In the genomic region with DNA sequence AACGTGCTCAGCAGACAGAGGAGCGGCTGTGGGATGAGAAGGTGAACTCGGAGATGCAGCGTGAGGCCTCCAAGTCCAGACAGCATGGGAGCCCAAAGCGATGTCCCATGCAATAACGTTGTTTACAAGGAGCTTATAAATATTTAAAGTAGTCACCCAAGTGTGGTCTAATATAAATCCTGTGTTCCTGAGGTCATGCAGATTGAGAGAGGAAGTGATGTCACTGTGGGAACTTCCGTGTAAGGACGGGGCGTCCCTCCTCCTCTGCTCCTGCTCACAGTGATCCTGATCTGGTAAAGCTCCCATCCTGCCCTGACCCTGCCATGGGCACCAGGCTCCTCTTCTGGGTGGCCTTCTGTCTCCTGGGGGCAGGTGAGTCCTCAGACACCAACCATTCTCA, we compare ENCODE assay signal across 21 cellular contexts.
DNase-seq lines count a peak whose midpoint lies in the region; ATAC-seq lines count a peak whose summit lies in the region.
"Had no signal": no experiment of that assay in that cellular context is flagged by ENCODE, and none has a peak within 500 bp of the region (broad histone marks: within the 10 kb centered on the region; RNA-seq: fewer than 3 reads in every experiment).

No MANE protein-coding gene starts in this region.

- intact Hi-C loops in activated CD4-positive, alpha-beta memory T cell treated with anti-CD3 and anti-CD28 coated beads for 36 hours (cut with micrococcal nuclease) = no loop called here

- CTCF ChIA-PET in CD8-positive, alpha-beta memory T cell (lab: Charles Lee) = interaction anchor here (2.3 to 3.5 kb wide), 4 partner anchors 20 to 49 kb away, joined by 6 to 13 read pairs (median 8); no protein-coding TSS in a partner anchor
- CTCF ChIA-PET in activated CD4-positive, alpha-beta memory T cell treated with anti-CD3 and anti-CD28 coated beads for 36 hours (lab: Charles Lee) = interaction anchor here (1.1 to 3.6 kb wide), 4 partner anchors 10 to 457 kb away, joined by 3 to 13 read pairs (median 6); no protein-coding TSS in a partner anchor

- no peak for ATAC-seq in HG02759 (IDR thresholded peaks at IDR 0.05; ENCODE audit: unreplicated experiment)
- ATAC-seq in GM18858 (IDR thresholded peaks at IDR 0.05; ENCODE audit: unreplicated experiment) = no peak
- ATAC-seq in HG02798 (IDR thresholded peaks at IDR 0.05; ENCODE audit: poor library complexity, unreplicated experiment) = no peak
- ATAC-seq: left cardiac atrium, psoas muscle had no signal

- no peak for DNase-seq in T-helper 1 cell
- DNase-seq in CD8-positive, alpha-beta memory T cell = no peak
- peak; percentile 47 for DNase-seq in activated CD4-positive, alpha-beta memory T cell treated with anti-CD3 and anti-CD28 coated beads for 36 hours
- peak; percentile 14 for DNase-seq in iris pigment epithelial cell (ENCODE audit: low read depth)
- DNase-seq: activated effector memory CD4-positive, alpha-beta T cell treated with Interleukin-2 at 50 U/mL for 16 hours; colonic mucosa; DMS53; foreskin melanocyte; left cardiac atrium; NCI-H146; psoas muscle; stimulated activated CD8-positive, alpha-beta memory T cell treated with anti-CD3 and anti-CD28 coated beads, Interleukin-4, amount 100 ng/mL, for 48 hours; T1000 had no signal

- POLR2A ChIA-PET in CD8-positive, alpha-beta memory T cell (lab: Charles Lee) = no interaction called here
- POLR2A ChIA-PET in activated CD4-positive, alpha-beta memory T cell treated with anti-CD3 and anti-CD28 coated beads for 36 hours (lab: Charles Lee) = interaction anchor here (0.7 to 1.2 kb wide), 3 partner anchors 29 to 446 kb away, joined by 3 to 4 read pairs (median 4); no protein-coding TSS in a partner anchor

- H3K36me3 Mint-ChIP-seq in T-helper 1 cell treated with Interleukin-12 subunit alpha and Interleukin-12 subunit beta and Interleukin-4 antibody, amounts not matched to agents 30 μg/mL and 1 μg/mL, for 36 hours (ENCODE audit: low read depth) = no peaks in the 10 kb centered on the region
- no peaks in the 10 kb centered on the region for H3K36me3 Mint-ChIP-seq in CD8-positive, alpha-beta memory T cell
- no peaks in the 10 kb centered on the region for H3K36me3 Mint-ChIP-seq in activated CD4-positive, alpha-beta memory T cell treated with anti-CD3 and anti-CD28 coated beads for 36 hours

- peak overlapping the region; percentile 15 for H3K4me3 Mint-ChIP-seq in T-helper 1 cell treated with Interleukin-12 subunit alpha and Interleukin-12 subunit beta and Interleukin-4 antibody, amounts not matched to agents 30 μg/mL and 1 μg/mL, for 36 hours
- H3K4me3 Mint-ChIP-seq in CD8-positive, alpha-beta memory T cell = peak overlapping the region; percentile 45 to 80 (median 65)
- H3K4me3 Mint-ChIP-seq in activated CD4-positive, alpha-beta memory T cell treated with anti-CD3 and anti-CD28 coated beads for 36 hours = peak overlapping the region; percentile 74
- H3K4me3 Mint-ChIP-seq: B cell had no signal

- no peak overlapping the region for H3K27ac ChIP-seq in CD8-positive, alpha-beta memory T cell (ENCODE audit: low read depth, low read length)
- H3K27ac ChIP-seq: 22Rv1, colonic mucosa, psoas muscle, SJSA1, skin epidermis had no signal

- no peak overlapping the region for H3K27ac Mint-ChIP-seq in T-helper 1 cell treated with Interleukin-12 subunit alpha and Interleukin-12 subunit beta and Interleukin-4 antibody, amounts not matched to agents 30 μg/mL and 1 μg/mL, for 36 hours
- peak overlapping the region; percentile 3 to 95 (median 86) for H3K27ac Mint-ChIP-seq in CD8-positive, alpha-beta memory T cell
- H3K27ac Mint-ChIP-seq in activated CD4-positive, alpha-beta memory T cell treated with anti-CD3 and anti-CD28 coated beads for 36 hours = peak overlapping the region; percentile 81
- H3K27ac Mint-ChIP-seq: B cell had no signal

- no peaks in the 10 kb centered on the region for H3K36me3 ChIP-seq in CD8-positive, alpha-beta memory T cell (ENCODE audit: insufficient read depth, low read length)
- H3K36me3 ChIP-seq: colonic mucosa, SJSA1 had no signal

- no peaks in the 10 kb centered on the region for H3K27me3 ChIP-seq in CD8-positive, alpha-beta memory T cell (ENCODE audit: insufficient read depth, low read length, poor library complexity, severe bottlenecking)
- H3K27me3 ChIP-seq: colonic mucosa had no signal

- H3K4me1 Mint-ChIP-seq in T-helper 1 cell treated with Interleukin-12 subunit alpha and Interleukin-12 subunit beta and Interleukin-4 antibody, amounts not matched to agents 30 μg/mL and 1 μg/mL, for 36 hours (ENCODE audit: low read depth) = peaks cover 12% of the 10 kb centered on the region
- H3K4me1 Mint-ChIP-seq in CD8-positive, alpha-beta memory T cell = peaks cover 27 to 41% (median 34%) of the 10 kb centered on the region in 3 donors
- H3K4me1 Mint-ChIP-seq in activated CD4-positive, alpha-beta memory T cell treated with anti-CD3 and anti-CD28 coated beads for 36 hours (ENCODE audit: low read depth) = peaks cover 31% of the 10 kb centered on the region
- H3K4me1 Mint-ChIP-seq: B cell had no signal

- no peaks in the 10 kb centered on the region for H3K9me3 ChIP-seq in CD8-positive, alpha-beta memory T cell (ENCODE audit: low read length)
- H3K9me3 ChIP-seq: colonic mucosa, psoas muscle, SJSA1 had no signal

- no peaks in the 10 kb centered on the region for H3K9me3 Mint-ChIP-seq in T-helper 1 cell treated with Interleukin-12 subunit alpha and Interleukin-12 subunit beta and Interleukin-4 antibody, amounts not matched to agents 30 μg/mL and 1 μg/mL, for 36 hours
- H3K9me3 Mint-ChIP-seq in CD8-positive, alpha-beta memory T cell = peaks cover 0 to 2% (median 0%) of the 10 kb centered on the region in 5 donors
- no peaks in the 10 kb centered on the region for H3K9me3 Mint-ChIP-seq in activated CD4-positive, alpha-beta memory T cell treated with anti-CD3 and anti-CD28 coated beads for 36 hours

- H3K4me3 ChIP-seq in CD8-positive, alpha-beta memory T cell (ENCODE audit: low read length) = peak overlapping the region; percentile 30
- H3K4me3 ChIP-seq: colonic mucosa, psoas muscle, SJSA1, skin epidermis had no signal

- H3K27me3 Mint-ChIP-seq in T-helper 1 cell treated with Interleukin-12 subunit alpha and Interleukin-12 subunit beta and Interleukin-4 antibody, amounts not matched to agents 30 μg/mL and 1 μg/mL, for 36 hours (ENCODE audit: low read depth) = no peaks in the 10 kb centered on the region
- peaks cover 1 to 3% of the 10 kb centered on the region in 2 donors for H3K27me3 Mint-ChIP-seq in CD8-positive, alpha-beta memory T cell
- H3K27me3 Mint-ChIP-seq in activated CD4-positive, alpha-beta memory T cell treated with anti-CD3 and anti-CD28 coated beads for 36 hours = no peaks in the 10 kb centered on the region

- peaks cover 22% of the 10 kb centered on the region for H3K4me1 ChIP-seq in CD8-positive, alpha-beta memory T cell (ENCODE audit: insufficient read depth, low read length)
- H3K4me1 ChIP-seq: colonic mucosa, SJSA1 had no signal

Comparison
In these comparisons a context has a peak if more than half of its experiments do, and no peak if none do; other contexts are left out.
1. H3K4me3 Mint-ChIP-seq: peak in every context shown above with its lines; median percentile 74 in activated CD4-positive, alpha-beta memory T cell treated with anti-CD3 and anti-CD28 coated beads for 36 hours; 65 in CD8-positive, alpha-beta memory T cell; 15 in T-helper 1 cell treated with Interleukin-12 subunit alpha and Interleukin-12 subunit beta and Interleukin-4 antibody, amounts not matched to agents 30 μg/mL and 1 μg/mL, for 36 hours.
2. DNase-seq: peak in activated CD4-positive, alpha-beta memory T cell treated with anti-CD3 and anti-CD28 coated beads for 36 hours (single experiment) and iris pigment epithelial cell (single experiment); none in T-helper 1 cell (0 of 5) and CD8-positive, alpha-beta memory T cell (0 of 5).